1 cellular context compared by ENCODE assay signal in genomic region chr6:4125933-4126864, GRCh38.
TF ChIP-seq lines count a peak whose summit lies in the region.

No MANE protein-coding gene starts in this region.

TF ChIP-seq in HepG2, 621 proteins besides CTCF, POLR2A, EP300 and RAD21 (continues in another document):
- no peak for TF ChIP-seq PAWR (CRISPR knock-in tag; IDR thresholded peaks at IDR 0.05; ENCODE audit: borderline replicate concordance)
- TF ChIP-seq CC2D1A (CRISPR knock-in tag; IDR thresholded peaks at IDR 0.05), result no peak
- TF ChIP-seq RAD51 (IDR thresholded peaks at IDR 0.05; ENCODE audit: borderline replicate concordance), result no peak
- TF ChIP-seq MED1 (CRISPR knock-in tag; IDR thresholded peaks at IDR 0.05), result peak; percentile 19; the same call in 1 of the 2 replicates
- TF ChIP-seq MEIS2 (CRISPR knock-in tag; IDR thresholded peaks at IDR 0.05), result no peak
- no peak for TF ChIP-seq ZNF12 (CRISPR knock-in tag; IDR thresholded peaks at IDR 0.05)
- no peak for TF ChIP-seq RERE (CRISPR knock-in tag; IDR thresholded peaks at IDR 0.05; ENCODE audit: low read depth)
- TF ChIP-seq HMGXB4 (CRISPR knock-in tag; IDR thresholded peaks at IDR 0.05; ENCODE audit: borderline replicate concordance in 1 of 2, low read depth in 1 of 2), result peak in 1 of 2 experiments; percentile 35; a peak in 1 of 4 replicates
- no peak for TF ChIP-seq ZNF343 (CRISPR knock-in tag; IDR thresholded peaks at IDR 0.05)
- TF ChIP-seq ZNF460 (CRISPR knock-in tag; IDR thresholded peaks at IDR 0.05; ENCODE audit: borderline replicate concordance), result no peak
- no peak for TF ChIP-seq ZNF446 (CRISPR knock-in tag; IDR thresholded peaks at IDR 0.05)
- TF ChIP-seq MAFG (CRISPR knock-in tag; IDR thresholded peaks at IDR 0.05), result no peak
- TF ChIP-seq ZNF124 (CRISPR knock-in tag; IDR thresholded peaks at IDR 0.05), result no peak
- no peak for TF ChIP-seq HDAC6 (IDR thresholded peaks at IDR 0.05; ENCODE audit: low read depth, low read length)
- TF ChIP-seq SAP130 (CRISPR knock-in tag; IDR thresholded peaks at IDR 0.05; ENCODE audit: low read depth), result peak; percentile 50
- no peak for TF ChIP-seq WIZ (CRISPR knock-in tag; IDR thresholded peaks at IDR 0.05)
- no peak for TF ChIP-seq SOX6 (IDR thresholded peaks at IDR 0.05)
- TF ChIP-seq SOX6 (CRISPR knock-in tag; IDR thresholded peaks at IDR 0.05), result peak; percentile 19; the same call in 1 of the 2 replicates
- TF ChIP-seq FOSL2 (CRISPR knock-in tag; IDR thresholded peaks at IDR 0.05), result peak; percentile 93
- peak in 1 of 2 experiments; percentile 88; a peak in 2 of 4 replicates for TF ChIP-seq NR2F1 (CRISPR knock-in tag; IDR thresholded peaks at IDR 0.05)
- no peak for TF ChIP-seq MLXIP (CRISPR knock-in tag; IDR thresholded peaks at IDR 0.05; ENCODE audit: borderline replicate concordance)
- TF ChIP-seq ATF7-NPFF (CRISPR knock-in tag; IDR thresholded peaks at IDR 0.05; ENCODE audit: low read depth), result no peak
- no peak for TF ChIP-seq ZBTB4 (CRISPR knock-in tag; IDR thresholded peaks at IDR 0.05; ENCODE audit: borderline replicate concordance)
- TF ChIP-seq ZNF709 (CRISPR knock-in tag; IDR thresholded peaks at IDR 0.05), result no peak
- TF ChIP-seq ZBTB38 (CRISPR knock-in tag; IDR thresholded peaks at IDR 0.05), result peak; percentile 54; the same call in 1 of the 2 replicates
- TF ChIP-seq HNF4A (CRISPR knock-in tag; IDR thresholded peaks at IDR 0.05), result peak; percentile 32; the same call in 1 of the 2 replicates
- TF ChIP-seq MXD4 (CRISPR knock-in tag; IDR thresholded peaks at IDR 0.05), result 0 out of 2 replicates have a peak, but pooled peaks have one; percentile 25
- peak; percentile 13; the same call in 1 of the 2 replicates for TF ChIP-seq ZKSCAN8 (CRISPR knock-in tag; IDR thresholded peaks at IDR 0.05; ENCODE audit: borderline replicate concordance)
- peak; percentile 39; the same call in 1 of the 2 replicates for TF ChIP-seq JUND (CRISPR knock-in tag; IDR thresholded peaks at IDR 0.05)
- TF ChIP-seq SMARCC2 (IDR thresholded peaks at IDR 0.05), result 0 out of 2 replicates have a peak, but pooled peaks have one; percentile 14
- TF ChIP-seq SMAD1 (CRISPR knock-in tag; IDR thresholded peaks at IDR 0.05; ENCODE audit: borderline replicate concordance, low read depth), result no peak
- no peak for TF ChIP-seq IRX3 (CRISPR knock-in tag; IDR thresholded peaks at IDR 0.05; ENCODE audit: borderline replicate concordance, low read depth)
- TF ChIP-seq KLF13 (CRISPR knock-in tag; IDR thresholded peaks at IDR 0.05), result no peak
- TF ChIP-seq HNRNPK (IDR thresholded peaks at IDR 0.05; ENCODE audit: low read depth, low read length, poor library complexity, severe bottlenecking), result no peak
- TF ChIP-seq CENPX (CRISPR knock-in tag; IDR thresholded peaks at IDR 0.05), result no peak
- TF ChIP-seq ZNF674 (CRISPR knock-in tag; IDR thresholded peaks at IDR 0.05; ENCODE audit: low read depth), result no peak
- TF ChIP-seq GATAD2A (CRISPR knock-in tag; IDR thresholded peaks at IDR 0.05), result peak; percentile 42; the same call in 1 of the 2 replicates
- no peak for TF ChIP-seq SP1 (IDR thresholded peaks at IDR 0.05)
- no peak for TF ChIP-seq SP1 (CRISPR knock-in tag; IDR thresholded peaks at IDR 0.05)
- no peak for TF ChIP-seq ZNF878 (CRISPR knock-in tag; IDR thresholded peaks at IDR 0.05)
- peak; percentile 65 for TF ChIP-seq ZNF317 (CRISPR knock-in tag; IDR thresholded peaks at IDR 0.05)
- TF ChIP-seq NFAT5 (CRISPR knock-in tag; IDR thresholded peaks at IDR 0.05), result no peak
- TF ChIP-seq NFATC3 (CRISPR knock-in tag; IDR thresholded peaks at IDR 0.05), result no peak
- no peak; the same call in 1 of the 2 replicates for TF ChIP-seq KAT8 (CRISPR knock-in tag; IDR thresholded peaks at IDR 0.05)
- TF ChIP-seq SIN3B (IDR thresholded peaks at IDR 0.05; ENCODE audit: low read length), result no peak
- no peak for TF ChIP-seq DDIT3 (CRISPR knock-in tag; IDR thresholded peaks at IDR 0.05)
- peak; percentile 61 for TF ChIP-seq NR2F6 (IDR thresholded peaks at IDR 0.05)
- TF ChIP-seq NR2F6 (CRISPR knock-in tag; IDR thresholded peaks at IDR 0.05), result peak; percentile 74
- TF ChIP-seq ATM (IDR thresholded peaks at IDR 0.05; ENCODE audit: borderline replicate concordance), result no peak
- no peak for TF ChIP-seq SOX13 (IDR thresholded peaks at IDR 0.05)
- peak in 1 of 2 experiments; percentile 34; a peak in 1 of 4 replicates for TF ChIP-seq SOX13 (CRISPR knock-in tag; conservative IDR thresholded peaks at IDR 0.05 in 1 of 2, IDR thresholded peaks at IDR 0.05 in 1 of 2)
- TF ChIP-seq SNRNP70 (IDR thresholded peaks at IDR 0.05; ENCODE audit: low read depth, low read length), result no peak
